32 cellular contexts compared by ENCODE assay signal in genomic region chr16:71216714-71217113, GRCh38. TPM values are rescaled to one million over a fixed set of nuclear protein-coding genes. Genes with fewer than 3 reads are reported as not detected.
A peak's percentile ranks its signal among the peaks of the same experiment; 100 is the strongest.
DNase-seq lines count a peak whose midpoint lies in the region; ATAC-seq and TF ChIP-seq lines count a peak whose summit lies in the region.
"Had no signal": no experiment of that assay in that cellular context is flagged by ENCODE, and none has a peak within 500 bp of the region (broad histone marks: within the 10 kb centered on the region; RNA-seq: fewer than 3 reads in every experiment).

No MANE protein-coding gene starts in this region.

- no peak for ATAC-seq in GM21515 (IDR thresholded peaks at IDR 0.05; ENCODE audit: unreplicated experiment)
- no peak for ATAC-seq in GM21447 (IDR thresholded peaks at IDR 0.05; ENCODE audit: unreplicated experiment)
- ATAC-seq: activated T-cell treated with anti-CD3 and anti-CD28 coated beads, Interleukin-2, amount 50 U/mL, for 72 hours; gastroesophageal sphincter; left cardiac atrium; natural killer cell treated with Interleukin-12 subunit alpha and Interleukin-12 subunit beta and Interleukin-15 and Interleukin-18, amount 100 ng/mL, for 72 hours; Right ventricle myocardium inferior; SK-N-SH treated with all-trans-retinoic acid at 6 μM for 48 hours had no signal

- peak; percentile 2 for TF ChIP-seq CTCF in fibroblast of mammary gland (conservative IDR thresholded peaks at IDR 0.05; ENCODE audit: control insufficient read depth, insufficient read depth, low read depth, low read length)

- DNase-seq in DMS 273 (lab: John Stamatoyannopoulos, UW; ENCODE audit: unreplicated experiment) (peak; percentile 64), ELF-1 (ENCODE audit: low read depth, low spot score) (peak; percentile 14), SW480 (ENCODE audit: low spot score) (peak; percentile 8), fibroblast of mammary gland (ENCODE audit: low read depth) (no peak)
- DNase-seq in activated naive CD4-positive, alpha-beta T cell treated with anti-CD3 and anti-CD28 coated beads for 36 hours = no peak
- DNase-seq: activated CD4-positive, alpha-beta memory T cell treated with anti-CD3 and anti-CD28 coated beads for 36 hours; activated CD4-positive, CD25-positive, alpha-beta regulatory T cell treated with anti-CD3 and anti-CD28 coated beads, Interleukin-2, amount 50 U/mL, for 72 hours; activated naive CD4-positive, alpha-beta T cell treated with Interleukin-2 at 50 U/mL for 16 hours; activated T-cell treated with anti-CD3 and anti-CD28 coated beads, Interleukin-2, amount 50 U/mL, for 72 hours; DMS79 treated with DMSO at 0.1 percent for 48 hours; hippocampal formation; immature natural killer cell; KG1; left cardiac atrium; MG63; NK-92 treated with Interleukin-12 subunit alpha and Interleukin-12 subunit beta, amount 100 ng/mL, for 24 hours; stimulated activated naive B cell treated with anti-CD40 and anti-IgM and Interleukin-4, amounts not matched to agents 10 μg/mL and 1 μg/mL and 100 μg/mL, for 72 hours; substantia nigra; T-helper 2 cell; trophoblast cell had no signal

- intact Hi-C loops in activated naive CD4-positive, alpha-beta T cell treated with anti-CD3 and anti-CD28 coated beads for 36 hours (cut with micrococcal nuclease) = no loop called here

- no peaks in the 10 kb centered on the region for H3K36me3 Mint-ChIP-seq in activated naive CD4-positive, alpha-beta T cell treated with anti-CD3 and anti-CD28 coated beads for 36 hours (ENCODE audit: low read depth)
- H3K36me3 Mint-ChIP-seq: activated CD4-positive, alpha-beta memory T cell treated with anti-CD3 and anti-CD28 coated beads for 36 hours; immature natural killer cell; natural killer cell treated with Interleukin-12 subunit alpha and Interleukin-12 subunit beta and Interleukin-15 and Interleukin-18, amount 100 ng/mL, for 72 hours; stimulated activated naive B cell treated with anti-CD40 and anti-IgM and Interleukin-4, amounts not matched to agents 10 μg/mL and 1 μg/mL and 100 μg/mL, for 72 hours had no signal

- H3K9me3 Mint-ChIP-seq in activated naive CD4-positive, alpha-beta T cell treated with anti-CD3 and anti-CD28 coated beads for 36 hours = peaks cover under 1% of the 10 kb centered on the region
- H3K9me3 Mint-ChIP-seq: activated T-cell treated with anti-CD3 and anti-CD28 coated beads, Interleukin-2, amount 50 U/mL, for 72 hours; natural killer cell treated with Interleukin-12 subunit alpha and Interleukin-12 subunit beta and Interleukin-15 and Interleukin-18, amount 100 ng/mL, for 72 hours had no signal

- no peak overlapping the region for H3K27ac Mint-ChIP-seq in activated naive CD4-positive, alpha-beta T cell treated with anti-CD3 and anti-CD28 coated beads for 36 hours
- H3K27ac Mint-ChIP-seq: activated CD4-positive, alpha-beta memory T cell treated with anti-CD3 and anti-CD28 coated beads for 36 hours; activated T-cell treated with anti-CD3 and anti-CD28 coated beads, Interleukin-2, amount 50 U/mL, for 72 hours; immature natural killer cell; natural killer cell treated with Interleukin-12 subunit alpha and Interleukin-12 subunit beta and Interleukin-15 and Interleukin-18, amount 100 ng/mL, for 72 hours; stimulated activated naive B cell treated with anti-CD40 and anti-IgM and Interleukin-4, amounts not matched to agents 10 μg/mL and 1 μg/mL and 100 μg/mL, for 72 hours had no signal

- H3K4me3 ChIP-seq in fibroblast of mammary gland (ENCODE audit: control insufficient read depth, low read depth, low read length) = no peak overlapping the region
- H3K4me3 ChIP-seq: BLaER1 treated with 17β-estradiol and CSF1 and Interleukin-3, amounts not matched to agents 10 nM and 100 nM; gastroesophageal sphincter; HAP-1; MG63; skin epidermis had no signal

- H3K27me3 Mint-ChIP-seq in activated naive CD4-positive, alpha-beta T cell treated with anti-CD3 and anti-CD28 coated beads for 36 hours (ENCODE audit: low read depth) = peaks cover 8% of the 10 kb centered on the region
- H3K27me3 Mint-ChIP-seq: activated CD4-positive, alpha-beta memory T cell treated with anti-CD3 and anti-CD28 coated beads for 36 hours had no signal

- CTCF ChIA-PET in activated naive CD4-positive, alpha-beta T cell treated with anti-CD3 and anti-CD28 coated beads for 36 hours (lab: Charles Lee) = no interaction called here

- H3K4me3 Mint-ChIP-seq in activated naive CD4-positive, alpha-beta T cell treated with anti-CD3 and anti-CD28 coated beads for 36 hours = no peak overlapping the region
- H3K4me3 Mint-ChIP-seq: activated CD4-positive, alpha-beta memory T cell treated with anti-CD3 and anti-CD28 coated beads for 36 hours; activated T-cell treated with anti-CD3 and anti-CD28 coated beads, Interleukin-2, amount 50 U/mL, for 72 hours; immature natural killer cell; natural killer cell treated with Interleukin-12 subunit alpha and Interleukin-12 subunit beta and Interleukin-15 and Interleukin-18, amount 100 ng/mL, for 72 hours; stimulated activated naive B cell treated with anti-CD40 and anti-IgM and Interleukin-4, amounts not matched to agents 10 μg/mL and 1 μg/mL and 100 μg/mL, for 72 hours had no signal

- no peaks in the 10 kb centered on the region for H3K4me1 Mint-ChIP-seq in activated naive CD4-positive, alpha-beta T cell treated with anti-CD3 and anti-CD28 coated beads for 36 hours (ENCODE audit: low read depth)
- H3K4me1 Mint-ChIP-seq: immature natural killer cell; stimulated activated naive B cell treated with anti-CD40 and anti-IgM and Interleukin-4, amounts not matched to agents 10 μg/mL and 1 μg/mL and 100 μg/mL, for 72 hours had no signal

RNA-seq across cellular contexts. Expression of gene HYDIN, which starts 13.8 kb away (rescaled TPM):
- not detected for total RNA-seq in activated naive CD4-positive, alpha-beta T cell treated with anti-CD3 and anti-CD28 coated beads for 36 hours
- total RNA-seq: activated CD4-positive, alpha-beta memory T cell treated with anti-CD3 and anti-CD28 coated beads for 36 hours; dermis microvascular lymphatic vessel endothelial cell; lung microvascular endothelial cell; natural killer cell treated with Interleukin-12 subunit alpha and Interleukin-12 subunit beta and Interleukin-15 and Interleukin-18, amount 100 ng/mL, for 72 hours; osteocyte had no signal

Comparison
In these comparisons a context has a peak if more than half of its experiments do, and no peak if none do; other contexts are left out.
1. DNase-seq: peak in DMS 273 (single experiment), ELF-1 (single experiment) and SW480 (single experiment); none in fibroblast of mammary gland (single experiment) and activated naive CD4-positive, alpha-beta T cell treated with anti-CD3 and anti-CD28 coated beads for 36 hours (single experiment).